ENCODE assay signal across 1 cellular context in genomic region chr6:29975561-29975907, GRCh38.
TF ChIP-seq lines count a peak whose summit lies in the region.

No MANE protein-coding gene starts in this region.

TF ChIP-seq in IMR-90, 13 proteins besides CTCF, POLR2A, EP300 and RAD21 (continued from another document):
- TF ChIP-seq ELK1 (IDR thresholded peaks at IDR 0.05; ENCODE audit: borderline replicate concordance, low read depth, low read length) (no peak), MXI1 (IDR thresholded peaks at IDR 0.05; ENCODE audit: borderline replicate concordance, low read depth, low read length) (no peak), BHLHE40 (IDR thresholded peaks at IDR 0.05; ENCODE audit: low read depth, low read length) (no peak), MAZ (IDR thresholded peaks at IDR 0.05; ENCODE audit: borderline replicate concordance, low read depth, low read length) (no peak), FOS (IDR thresholded peaks at IDR 0.05; ENCODE audit: low read depth, low read length) (no peak), CHD1 (IDR thresholded peaks at IDR 0.05; ENCODE audit: low read depth, low read length) (no peak), SMC3 (IDR thresholded peaks at IDR 0.05; ENCODE audit: low read depth, low read length) (no peak), MAFK (IDR thresholded peaks at IDR 0.05; ENCODE audit: low read depth, low read length) (no peak), RCOR1 (IDR thresholded peaks at IDR 0.05; ENCODE audit: insufficient replicate concordance, low read length) (no peak), NFE2L2 (IDR thresholded peaks at IDR 0.05; ENCODE audit: low read depth, low read length) (no peak)
